1 cellular context compared by ENCODE assay signal in genomic region chr10:121927841-121928527, GRCh38.
TF ChIP-seq lines count a peak whose summit lies in the region.

ATE1 (minus strand) TSS chr10:121928031; CDS start chr10:121927949, 82 bp downstream.

TF ChIP-seq in K562, 482 proteins besides CTCF, POLR2A, EP300 and RAD21 (continued from another document and continues in another):
- TF ChIP-seq, protein P1, sequence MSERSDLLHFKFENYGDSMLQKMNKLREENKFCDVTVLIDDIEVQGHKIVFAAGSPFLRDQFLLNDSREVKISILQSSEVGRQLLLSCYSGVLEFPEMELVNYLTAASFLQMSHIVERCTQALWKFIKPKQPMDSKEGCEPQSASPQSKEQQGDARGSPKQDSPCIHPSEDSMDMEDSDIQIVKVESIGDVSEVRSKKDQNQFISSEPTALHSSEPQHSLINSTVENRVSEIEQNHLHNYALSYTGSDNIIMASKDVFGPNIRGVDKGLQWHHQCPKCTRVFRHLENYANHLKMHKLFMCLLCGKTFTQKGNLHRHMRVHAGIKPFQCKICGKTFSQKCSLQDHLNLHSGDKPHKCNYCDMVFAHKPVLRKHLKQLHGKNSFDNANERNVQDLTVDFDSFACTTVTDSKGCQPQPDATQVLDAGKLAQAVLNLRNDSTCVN (CRISPR knock-in tag; IDR thresholded peaks at IDR 0.05) = no peak
- TF ChIP-seq, protein P2, sequence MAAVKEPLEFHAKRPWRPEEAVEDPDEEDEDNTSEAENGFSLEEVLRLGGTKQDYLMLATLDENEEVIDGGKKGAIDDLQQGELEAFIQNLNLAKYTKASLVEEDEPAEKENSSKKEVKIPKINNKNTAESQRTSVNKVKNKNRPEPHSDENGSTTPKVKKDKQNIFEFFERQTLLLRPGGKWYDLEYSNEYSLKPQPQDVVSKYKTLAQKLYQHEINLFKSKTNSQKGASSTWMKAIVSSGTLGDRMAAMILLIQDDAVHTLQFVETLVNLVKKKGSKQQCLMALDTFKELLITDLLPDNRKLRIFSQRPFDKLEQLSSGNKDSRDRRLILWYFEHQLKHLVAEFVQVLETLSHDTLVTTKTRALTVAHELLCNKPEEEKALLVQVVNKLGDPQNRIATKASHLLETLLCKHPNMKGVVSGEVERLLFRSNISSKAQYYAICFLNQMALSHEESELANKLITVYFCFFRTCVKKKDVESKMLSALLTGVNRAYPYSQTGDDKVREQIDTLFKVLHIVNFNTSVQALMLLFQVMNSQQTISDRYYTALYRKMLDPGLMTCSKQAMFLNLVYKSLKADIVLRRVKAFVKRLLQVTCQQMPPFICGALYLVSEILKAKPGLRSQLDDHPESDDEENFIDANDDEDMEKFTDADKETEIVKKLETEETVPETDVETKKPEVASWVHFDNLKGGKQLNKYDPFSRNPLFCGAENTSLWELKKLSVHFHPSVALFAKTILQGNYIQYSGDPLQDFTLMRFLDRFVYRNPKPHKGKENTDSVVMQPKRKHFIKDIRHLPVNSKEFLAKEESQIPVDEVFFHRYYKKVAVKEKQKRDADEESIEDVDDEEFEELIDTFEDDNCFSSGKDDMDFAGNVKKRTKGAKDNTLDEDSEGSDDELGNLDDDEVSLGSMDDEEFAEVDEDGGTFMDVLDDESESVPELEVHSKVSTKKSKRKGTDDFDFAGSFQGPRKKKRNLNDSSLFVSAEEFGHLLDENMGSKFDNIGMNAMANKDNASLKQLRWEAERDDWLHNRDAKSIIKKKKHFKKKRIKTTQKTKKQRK (IDR thresholded peaks at IDR 0.05; ENCODE audit: borderline replicate concordance, low read depth, low read length) = no peak
- TF ChIP-seq BCOR (IDR thresholded peaks at IDR 0.05) = no peak
- TF ChIP-seq GTF2F1 (IDR thresholded peaks at IDR 0.05; ENCODE audit: low read depth, low read length) = no peak
- no peak for TF ChIP-seq HNRNPLL (IDR thresholded peaks at IDR 0.05; ENCODE audit: low read depth, low read length, poor library complexity, severe bottlenecking)
- peak; percentile 62 for TF ChIP-seq PHF20 (IDR thresholded peaks at IDR 0.05; ENCODE audit: partially characterized antibody)
- no peak for TF ChIP-seq KAT2B (IDR thresholded peaks at IDR 0.05; ENCODE audit: low read depth, low read length)
- no peak for TF ChIP-seq ZNF561 (CRISPR knock-in tag; conservative IDR thresholded peaks at IDR 0.05)
- no peak for TF ChIP-seq IRF2 (CRISPR knock-in tag; IDR thresholded peaks at IDR 0.05)
- no peak for TF ChIP-seq TOE1 (IDR thresholded peaks at IDR 0.05; ENCODE audit: borderline replicate concordance)
- TF ChIP-seq TOE1 (CRISPR knock-in tag; IDR thresholded peaks at IDR 0.05; ENCODE audit: borderline replicate concordance, low read depth) = no peak
- TF ChIP-seq NCOA2 (IDR thresholded peaks at IDR 0.05; ENCODE audit: partially characterized antibody in 2 of 2) = no peak
- peak; percentile 56; the same call in 1 of the 2 replicates for TF ChIP-seq GTF2E2 (tag; IDR thresholded peaks at IDR 0.05)
- TF ChIP-seq KAT8 (IDR thresholded peaks at IDR 0.05; ENCODE audit: low read depth) = no peak
- TF ChIP-seq TCF3 (CRISPR knock-in tag; IDR thresholded peaks at IDR 0.05) = no peak
- TF ChIP-seq NUFIP1 (IDR thresholded peaks at IDR 0.05; ENCODE audit: partially characterized antibody) = no peak
- TF ChIP-seq HDAC8 (tag; IDR thresholded peaks at IDR 0.05) = no peak
- TF ChIP-seq SIRT6 (IDR thresholded peaks at IDR 0.05; ENCODE audit: low read depth, low read length) = no peak
- peak; percentile 82 for TF ChIP-seq TGIF2 (CRISPR knock-in tag; IDR thresholded peaks at IDR 0.05)
- TF ChIP-seq CREB3L1 (IDR thresholded peaks at IDR 0.05; ENCODE audit: borderline replicate concordance, low read depth) = no peak
- TF ChIP-seq ZNF165 (CRISPR knock-in tag; IDR thresholded peaks at IDR 0.05; ENCODE audit: borderline replicate concordance) = no peak
- TF ChIP-seq PHF8 (IDR thresholded peaks at IDR 0.05; ENCODE audit: borderline replicate concordance, low read length) = peak; percentile 90
- no peak for TF ChIP-seq HSF4 (CRISPR knock-in tag; IDR thresholded peaks at IDR 0.05; ENCODE audit: borderline replicate concordance)
- TF ChIP-seq CHD2 (IDR thresholded peaks at IDR 0.05; ENCODE audit: low read depth, low read length) = peak; percentile 64; the same call in 1 of the 2 replicates
- no peak for TF ChIP-seq ZNF696 (CRISPR knock-in tag; conservative IDR thresholded peaks at IDR 0.05)
- no peak for TF ChIP-seq SRSF9 (IDR thresholded peaks at IDR 0.05; ENCODE audit: borderline replicate concordance, low read depth, low read length)
- TF ChIP-seq, protein P3, sequence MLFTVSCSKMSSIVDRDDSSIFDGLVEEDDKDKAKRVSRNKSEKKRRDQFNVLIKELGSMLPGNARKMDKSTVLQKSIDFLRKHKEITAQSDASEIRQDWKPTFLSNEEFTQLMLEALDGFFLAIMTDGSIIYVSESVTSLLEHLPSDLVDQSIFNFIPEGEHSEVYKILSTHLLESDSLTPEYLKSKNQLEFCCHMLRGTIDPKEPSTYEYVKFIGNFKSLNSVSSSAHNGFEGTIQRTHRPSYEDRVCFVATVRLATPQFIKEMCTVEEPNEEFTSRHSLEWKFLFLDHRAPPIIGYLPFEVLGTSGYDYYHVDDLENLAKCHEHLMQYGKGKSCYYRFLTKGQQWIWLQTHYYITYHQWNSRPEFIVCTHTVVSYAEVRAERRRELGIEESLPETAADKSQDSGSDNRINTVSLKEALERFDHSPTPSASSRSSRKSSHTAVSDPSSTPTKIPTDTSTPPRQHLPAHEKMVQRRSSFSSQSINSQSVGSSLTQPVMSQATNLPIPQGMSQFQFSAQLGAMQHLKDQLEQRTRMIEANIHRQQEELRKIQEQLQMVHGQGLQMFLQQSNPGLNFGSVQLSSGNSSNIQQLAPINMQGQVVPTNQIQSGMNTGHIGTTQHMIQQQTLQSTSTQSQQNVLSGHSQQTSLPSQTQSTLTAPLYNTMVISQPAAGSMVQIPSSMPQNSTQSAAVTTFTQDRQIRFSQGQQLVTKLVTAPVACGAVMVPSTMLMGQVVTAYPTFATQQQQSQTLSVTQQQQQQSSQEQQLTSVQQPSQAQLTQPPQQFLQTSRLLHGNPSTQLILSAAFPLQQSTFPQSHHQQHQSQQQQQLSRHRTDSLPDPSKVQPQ (CRISPR knock-in tag; IDR thresholded peaks at IDR 0.05; ENCODE audit: borderline replicate concordance) = no peak
- TF ChIP-seq, protein P4, sequence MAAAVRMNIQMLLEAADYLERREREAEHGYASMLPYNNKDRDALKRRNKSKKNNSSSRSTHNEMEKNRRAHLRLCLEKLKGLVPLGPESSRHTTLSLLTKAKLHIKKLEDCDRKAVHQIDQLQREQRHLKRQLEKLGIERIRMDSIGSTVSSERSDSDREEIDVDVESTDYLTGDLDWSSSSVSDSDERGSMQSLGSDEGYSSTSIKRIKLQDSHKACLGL (CRISPR knock-in tag; IDR thresholded peaks at IDR 0.05; ENCODE audit: borderline replicate concordance, poor library complexity, severe bottlenecking) = no peak
- TF ChIP-seq, protein P5, sequence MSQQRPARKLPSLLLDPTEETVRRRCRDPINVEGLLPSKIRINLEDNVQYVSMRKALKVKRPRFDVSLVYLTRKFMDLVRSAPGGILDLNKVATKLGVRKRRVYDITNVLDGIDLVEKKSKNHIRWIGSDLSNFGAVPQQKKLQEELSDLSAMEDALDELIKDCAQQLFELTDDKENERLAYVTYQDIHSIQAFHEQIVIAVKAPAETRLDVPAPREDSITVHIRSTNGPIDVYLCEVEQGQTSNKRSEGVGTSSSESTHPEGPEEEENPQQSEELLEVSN (IDR thresholded peaks at IDR 0.05; ENCODE audit: borderline replicate concordance in 1 of 2, extremely low read depth in 1 of 2, insufficient read depth in 1 of 2, insufficient read length in 1 of 2, low read depth in 1 of 2, low read length in 1 of 2, poor library complexity in 1 of 2, severe bottlenecking in 1 of 2) = peak; percentile 48 to 66
- TF ChIP-seq, protein P6, sequence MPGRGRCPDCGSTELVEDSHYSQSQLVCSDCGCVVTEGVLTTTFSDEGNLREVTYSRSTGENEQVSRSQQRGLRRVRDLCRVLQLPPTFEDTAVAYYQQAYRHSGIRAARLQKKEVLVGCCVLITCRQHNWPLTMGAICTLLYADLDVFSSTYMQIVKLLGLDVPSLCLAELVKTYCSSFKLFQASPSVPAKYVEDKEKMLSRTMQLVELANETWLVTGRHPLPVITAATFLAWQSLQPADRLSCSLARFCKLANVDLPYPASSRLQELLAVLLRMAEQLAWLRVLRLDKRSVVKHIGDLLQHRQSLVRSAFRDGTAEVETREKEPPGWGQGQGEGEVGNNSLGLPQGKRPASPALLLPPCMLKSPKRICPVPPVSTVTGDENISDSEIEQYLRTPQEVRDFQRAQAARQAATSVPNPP (IDR thresholded peaks at IDR 0.05; ENCODE audit: borderline replicate concordance, insufficient read depth, insufficient read length) = no peak
- TF ChIP-seq RFX5 (IDR thresholded peaks at IDR 0.05; ENCODE audit: low read depth, low read length) = no peak
- TF ChIP-seq STAT5B (CRISPR knock-in tag; IDR thresholded peaks at IDR 0.05) = no peak
- TF ChIP-seq RBBP5 (IDR thresholded peaks at IDR 0.05; ENCODE audit: borderline replicate concordance, insufficient read depth, low read length, poor library complexity, severe bottlenecking) = peak; percentile 59
- peak; percentile 93 for TF ChIP-seq POLR2G (IDR thresholded peaks at IDR 0.05; ENCODE audit: low read depth, low read length)
- TF ChIP-seq ZKSCAN8 (CRISPR knock-in tag; IDR thresholded peaks at IDR 0.05) = no peak
- TF ChIP-seq, protein P7, sequence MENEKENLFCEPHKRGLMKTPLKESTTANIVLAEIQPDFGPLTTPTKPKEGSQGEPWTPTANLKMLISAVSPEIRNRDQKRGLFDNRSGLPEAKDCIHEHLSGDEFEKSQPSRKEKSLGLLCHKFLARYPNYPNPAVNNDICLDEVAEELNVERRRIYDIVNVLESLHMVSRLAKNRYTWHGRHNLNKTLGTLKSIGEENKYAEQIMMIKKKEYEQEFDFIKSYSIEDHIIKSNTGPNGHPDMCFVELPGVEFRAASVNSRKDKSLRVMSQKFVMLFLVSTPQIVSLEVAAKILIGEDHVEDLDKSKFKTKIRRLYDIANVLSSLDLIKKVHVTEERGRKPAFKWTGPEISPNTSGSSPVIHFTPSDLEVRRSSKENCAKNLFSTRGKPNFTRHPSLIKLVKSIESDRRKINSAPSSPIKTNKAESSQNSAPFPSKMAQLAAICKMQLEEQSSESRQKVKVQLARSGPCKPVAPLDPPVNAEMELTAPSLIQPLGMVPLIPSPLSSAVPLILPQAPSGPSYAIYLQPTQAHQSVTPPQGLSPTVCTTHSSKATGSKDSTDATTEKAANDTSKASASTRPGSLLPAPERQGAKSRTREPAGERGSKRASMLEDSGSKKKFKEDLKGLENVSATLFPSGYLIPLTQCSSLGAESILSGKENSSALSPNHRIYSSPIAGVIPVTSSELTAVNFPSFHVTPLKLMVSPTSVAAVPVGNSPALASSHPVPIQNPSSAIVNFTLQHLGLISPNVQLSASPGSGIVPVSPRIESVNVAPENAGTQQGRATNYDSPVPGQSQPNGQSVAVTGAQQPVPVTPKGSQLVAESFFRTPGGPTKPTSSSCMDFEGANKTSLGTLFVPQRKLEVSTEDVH (IDR thresholded peaks at IDR 0.05; ENCODE audit: low read depth, partially characterized antibody) = no peak
- TF ChIP-seq DEAF1 (CRISPR knock-in tag; IDR thresholded peaks at IDR 0.05) = peak; percentile 70
- TF ChIP-seq, protein P8, sequence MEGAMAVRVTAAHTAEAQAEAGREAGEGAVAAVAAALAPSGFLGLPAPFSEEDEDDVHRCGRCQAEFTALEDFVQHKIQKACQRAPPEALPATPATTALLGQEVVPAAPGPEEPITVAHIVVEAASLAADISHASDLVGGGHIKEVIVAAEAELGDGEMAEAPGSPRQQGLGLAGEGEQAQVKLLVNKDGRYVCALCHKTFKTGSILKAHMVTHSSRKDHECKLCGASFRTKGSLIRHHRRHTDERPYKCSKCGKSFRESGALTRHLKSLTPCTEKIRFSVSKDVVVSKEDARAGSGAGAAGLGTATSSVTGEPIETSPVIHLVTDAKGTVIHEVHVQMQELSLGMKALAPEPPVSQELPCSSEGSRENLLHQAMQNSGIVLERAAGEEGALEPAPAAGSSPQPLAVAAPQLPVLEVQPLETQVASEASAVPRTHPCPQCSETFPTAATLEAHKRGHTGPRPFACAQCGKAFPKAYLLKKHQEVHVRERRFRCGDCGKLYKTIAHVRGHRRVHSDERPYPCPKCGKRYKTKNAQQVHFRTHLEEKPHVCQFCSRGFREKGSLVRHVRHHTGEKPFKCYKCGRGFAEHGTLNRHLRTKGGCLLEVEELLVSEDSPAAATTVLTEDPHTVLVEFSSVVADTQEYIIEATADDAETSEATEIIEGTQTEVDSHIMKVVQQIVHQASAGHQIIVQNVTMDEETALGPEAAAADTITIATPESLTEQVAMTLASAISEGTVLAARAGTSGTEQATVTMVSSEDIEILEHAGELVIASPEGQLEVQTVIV (CRISPR knock-in tag; IDR thresholded peaks at IDR 0.05; ENCODE audit: borderline replicate concordance) = no peak
- TF ChIP-seq MLX (CRISPR knock-in tag; conservative IDR thresholded peaks at IDR 0.05) = no peak
- TF ChIP-seq CBX8 (IDR thresholded peaks at IDR 0.05; ENCODE audit: borderline replicate concordance, extremely low read depth, low read depth, low read length, poor library complexity, severe bottlenecking) = no peak
- no peak for TF ChIP-seq TRIM28 (IDR thresholded peaks at IDR 0.05)
